8 cellular contexts compared by ENCODE assay signal in genomic region chrX:24149346-24150050, GRCh38. TPM values are rescaled to one million over a fixed set of nuclear protein-coding genes. Genes with fewer than 3 reads are reported as not detected.
DNase-seq lines count a peak whose midpoint lies in the region; ATAC-seq and TF ChIP-seq lines count a peak whose summit lies in the region.

Gene ZFX, plus strand, starts transcription at chrX:24149729. Its CDS starts 23,014 bp downstream, at chrX:24172743.

- TF ChIP-seq CTCF in omental fat pad (IDR thresholded peaks at IDR 0.05), result no peak

- under 1% methylated on average over 90 of the region's 105 CpGs for WGBS in thymus

- peak within 1 kb of the TSS; percentile 60 for H3K4me3 ChIP-seq in thymus (ENCODE audit: low read length)

- ATAC-seq in GM18868 (IDR thresholded peaks at IDR 0.05; ENCODE audit: unreplicated experiment), result peak; percentile 50
- peak; percentile 41 for ATAC-seq in HG03097 (IDR thresholded peaks at IDR 0.05; ENCODE audit: low FRiP score, unreplicated experiment)
- peak; percentile 65 for ATAC-seq in omental fat pad (ENCODE audit: low FRiP score)

- no peaks in the 10 kb centered on the region for H3K36me3 ChIP-seq in thymus (ENCODE audit: control insufficient read depth, insufficient read depth)

- DNase-seq in AG08395 (ENCODE audit: low spot score) (peak; percentile 42), RPMI8226 (peak; percentile 64), globus pallidus (ENCODE audit: low spot score) (peak; percentile 45), omental fat pad (ENCODE audit: low spot score) (no peak)
- DNase-seq in activated naive CD4-positive, alpha-beta T cell (lab: John Stamatoyannopoulos, UW), result peak; percentile 5 to 68 (median 36)

- no peaks in the 10 kb centered on the region for H3K9me3 ChIP-seq in thymus (ENCODE audit: control insufficient read depth)

- H3K27ac ChIP-seq in thymus (ENCODE audit: low read depth), result peak within 1 kb of the TSS; percentile 99

- H3K4me1 ChIP-seq in thymus (ENCODE audit: control insufficient read depth, insufficient read depth, low read length), result no peaks in the 10 kb centered on the region

- no peaks in the 10 kb centered on the region for H3K27me3 ChIP-seq in thymus (ENCODE audit: control insufficient read depth, insufficient read depth)

RNA-seq across cellular contexts. Expression of gene ZFX, which starts in this region (rescaled TPM):
- 10 to 100 TPM; 40.4 to 78.2 (median 44.9) TPM for total RNA-seq in omental fat pad
- 9.7 TPM for polyA plus RNA-seq in thymus
